ENCODE assay signal across 17 cellular contexts in genomic region chr9:107127608-107128007, GRCh38.
DNase-seq lines count a peak whose midpoint lies in the region; ATAC-seq, FAIRE-seq and TF ChIP-seq lines count a peak whose summit lies in the region.
"Had no signal": no experiment of that assay in that cellular context is flagged by ENCODE, and none has a peak within 500 bp of the region (broad histone marks: within the 10 kb centered on the region; RNA-seq: fewer than 3 reads in every experiment).

No MANE protein-coding gene starts in this region.

- no peak overlapping the region for H3K27ac Mint-ChIP-seq in stimulated activated naive B cell treated with anti-CD40 and anti-IgM and Interleukin-4, amounts not matched to agents 10 μg/mL and 1 μg/mL and 100 μg/mL, for 72 hours
- H3K27ac Mint-ChIP-seq: CD14-positive monocyte had no signal

- H3K36me3 Mint-ChIP-seq in stimulated activated naive B cell treated with anti-CD40 and anti-IgM and Interleukin-4, amounts not matched to agents 10 μg/mL and 1 μg/mL and 100 μg/mL, for 72 hours = no peaks in the 10 kb centered on the region
- H3K36me3 Mint-ChIP-seq: CD14-positive monocyte had no signal

- DNase-seq in A549 (ENCODE audit: low read depth in 1 of 2, low spot score in 1 of 2) (peak in 1 of 2 experiments; percentile 27), amniotic epithelial cell (ENCODE audit: low read depth) (peak; percentile 18), fibroblast of mammary gland (ENCODE audit: low read depth) (peak; percentile 11), transverse colon (no peak), NCI-H1694 treated with DMSO at 0.1 percent for 48 hours (lab: John Stamatoyannopoulos, UW) (no peak), NCI-H69 (lab: John Stamatoyannopoulos, UW) (no peak)
- DNase-seq in stimulated activated naive B cell treated with anti-CD40 and anti-IgM and Interleukin-4, amounts not matched to agents 10 μg/mL and 1 μg/mL and 100 μg/mL, for 72 hours = no peak
- DNase-seq: H7, KBM-7, NCI-H1105 treated with DMSO at 0.1 percent for 48 hours, NCI-H187 treated with DMSO at 0.1 percent for 48 hours, NCI-H446 treated with DMSO at 0.1 percent for 48 hours, SHP77 treated with DMSO at 0.1 percent for 48 hours had no signal

- H3K4me3 Mint-ChIP-seq in stimulated activated naive B cell treated with anti-CD40 and anti-IgM and Interleukin-4, amounts not matched to agents 10 μg/mL and 1 μg/mL and 100 μg/mL, for 72 hours = no peak overlapping the region
- H3K4me3 Mint-ChIP-seq: CD14-positive monocyte had no signal

- peak; percentile 70 to 77; a peak in 4 of 6 replicates for ATAC-seq in A549
- ATAC-seq in stimulated activated naive B cell treated with anti-CD40 and anti-IgM and Interleukin-4, amounts not matched to agents 10 μg/mL and 1 μg/mL and 100 μg/mL, for 72 hours (replicated peaks) = no peak

- no peak for TF ChIP-seq POLR2A in A549 (IDR thresholded peaks at IDR 0.05; ENCODE audit: low read length)
- no peak for TF ChIP-seq POLR2A in transverse colon (IDR thresholded peaks at IDR 0.05)

- H3K36me3 ChIP-seq in HEK293 (ENCODE audit: control insufficient read depth in 2 of 2, insufficient read depth in 1 of 2, low read length in 2 of 2) (no peaks in the 10 kb centered on the region), transverse colon (no peaks in the 10 kb centered on the region)

- H3K4me1 ChIP-seq in A549 = no peaks in the 10 kb centered on the region
- no peaks in the 10 kb centered on the region; the same call in 1 of the 2 replicates for H3K4me1 ChIP-seq in HEK293 (ENCODE audit: control insufficient read depth, insufficient read depth, low read length)
- no peaks in the 10 kb centered on the region for H3K4me1 ChIP-seq in transverse colon

- no peaks in the 10 kb centered on the region for H3K4me1 Mint-ChIP-seq in stimulated activated naive B cell treated with anti-CD40 and anti-IgM and Interleukin-4, amounts not matched to agents 10 μg/mL and 1 μg/mL and 100 μg/mL, for 72 hours
- H3K4me1 Mint-ChIP-seq: CD14-positive monocyte had no signal

- CTCF ChIA-PET in A549 (lab: Yijun Ruan, JAX) = interaction anchor here (0.6 to 5.6 kb wide), 2 partner anchors 11 to 1410 kb away, joined by 4 to 31 read pairs; no protein-coding TSS in a partner anchor
- CTCF ChIA-PET in HEK293 (lab: Yijun Ruan, JAX) = no interaction called here

- H3K27me3 ChIP-seq in transverse colon = no peaks in the 10 kb centered on the region

- 11% methylated on average over 5 of the region's 5 CpGs for WGBS in A549 (ENCODE audit: missing lambda C conversion rate)
- WGBS in transverse colon (ENCODE audit: low coverage in 1 of 2), 2 donors = 75 to 83% methylated on average over 5 of the region's 5 CpGs

- H3K27ac ChIP-seq in A549 (no peak overlapping the region), HEK293 (ENCODE audit: extremely low read depth, low read depth, low read length) (no peak overlapping the region), transverse colon (no peak overlapping the region)

- H3K9me3 Mint-ChIP-seq in stimulated activated naive B cell treated with anti-CD40 and anti-IgM and Interleukin-4, amounts not matched to agents 10 μg/mL and 1 μg/mL and 100 μg/mL, for 72 hours = no peaks in the 10 kb centered on the region

- FAIRE-seq in A549 (lab: Jason Lieb, UNC) = no peak
- FAIRE-seq: GM12891 had no signal

- in situ Hi-C loops in transverse colon (cut with MboI; ENCODE audit: low pct_ligation_motif_present in 1 of 4, low pct_unique_long_range_greater_than_20kb in 1 of 4, low sequenced_read_pairs in 3 of 4) = no loop called here

- TF ChIP-seq CTCF in A549 (IDR thresholded peaks at IDR 0.05) (no peak), HEK293 (tag by site-specific recombination; IDR thresholded peaks at IDR 0.05) (no peak), fibroblast of mammary gland (conservative IDR thresholded peaks at IDR 0.05; ENCODE audit: control insufficient read depth, insufficient read depth, low read depth, low read length) (peak; percentile 3), transverse colon (IDR thresholded peaks at IDR 0.05) (no peak)

- POLR2A ChIA-PET in A549 (lab: Yijun Ruan, JAX) (no interaction called here), HEK293 (lab: Yijun Ruan, JAX) (no interaction called here)

- TF ChIP-seq EP300 in A549 (IDR thresholded peaks at IDR 0.05) (no peak), transverse colon (IDR thresholded peaks at IDR 0.05; ENCODE audit: low read depth) (no peak)

- TF ChIP-seq RAD21 in A549 (conservative IDR thresholded peaks at IDR 0.05 in 1 of 2, IDR thresholded peaks at IDR 0.05 in 1 of 2) = peak in 1 of 2 experiments; percentile 26; a peak in 2 of 5 replicates

- intact Hi-C loops in transverse colon (cut with DNase I; ENCODE audit: low total_unique reads) = no loop called here

- H3K27me3 Mint-ChIP-seq in stimulated activated naive B cell treated with anti-CD40 and anti-IgM and Interleukin-4, amounts not matched to agents 10 μg/mL and 1 μg/mL and 100 μg/mL, for 72 hours = peaks cover 23 to 38% of the 10 kb centered on the region in 2 donors

- no peak overlapping the region for H3K4me2 ChIP-seq in A549

- no peak overlapping the region for H3K4me3 ChIP-seq in A549
- no peak overlapping the region for H3K4me3 ChIP-seq in HEK293 (ENCODE audit: low read depth, low read length)
- no peak overlapping the region for H3K4me3 ChIP-seq in fibroblast of mammary gland (ENCODE audit: control insufficient read depth, low read depth, low read length)
- no peak overlapping the region for H3K4me3 ChIP-seq in transverse colon

- H3K9me3 ChIP-seq in A549 (no peaks in the 10 kb centered on the region), HEK293 (ENCODE audit: control insufficient read depth, insufficient read depth, low read depth, low read length) (no peaks in the 10 kb centered on the region), transverse colon (no peaks in the 10 kb centered on the region)
- H3K9me3 ChIP-seq: Caco-2 had no signal

TF ChIP-seq in A549, 52 proteins besides CTCF, POLR2A, EP300 and RAD21:
- no peak for TF ChIP-seq BCL3 (IDR thresholded peaks at IDR 0.05)
- no peak for TF ChIP-seq CHD4 (IDR thresholded peaks at IDR 0.05; ENCODE audit: borderline replicate concordance)
- TF ChIP-seq HOXB13 (CRISPR knock-in tag; IDR thresholded peaks at IDR 0.05; ENCODE audit: low read depth) = no peak
- TF ChIP-seq CEBPB (IDR thresholded peaks at IDR 0.05) = no peak
- no peak for TF ChIP-seq EHMT2 (IDR thresholded peaks at IDR 0.05; ENCODE audit: low read depth)
- no peak for TF ChIP-seq HES2 (IDR thresholded peaks at IDR 0.05)
- no peak for TF ChIP-seq GATA3 (IDR thresholded peaks at IDR 0.05; ENCODE audit: borderline replicate concordance)
- no peak for TF ChIP-seq TFCP2L1 (CRISPR knock-in tag; IDR thresholded peaks at IDR 0.05)
- TF ChIP-seq SREBF2 (IDR thresholded peaks at IDR 0.05) = no peak

TF ChIP-seq in HEK293, 187 proteins besides CTCF, POLR2A, EP300 and RAD21:
- TF ChIP-seq REST (tag by site-specific recombination; IDR thresholded peaks at IDR 0.05) (peak; percentile 68), ZNF175 (tag by site-specific recombination; IDR thresholded peaks at IDR 0.05) (no peak)
TF ChIP-seq in HEK293: peak in this region for 1.

Comparison
In these comparisons a context has a peak if more than half of its experiments do, and no peak if none do; other contexts are left out.
1. ATAC-seq: peak in A549 (2 of 2); none in stimulated activated naive B cell treated with anti-CD40 and anti-IgM and Interleukin-4, amounts not matched to agents 10 μg/mL and 1 μg/mL and 100 μg/mL, for 72 hours (0 of 2).
2. DNase-seq: peak in amniotic epithelial cell (single experiment) and fibroblast of mammary gland (single experiment); none in stimulated activated naive B cell treated with anti-CD40 and anti-IgM and Interleukin-4, amounts not matched to agents 10 μg/mL and 1 μg/mL and 100 μg/mL, for 72 hours (single experiment), transverse colon (single experiment), NCI-H1694 treated with DMSO at 0.1 percent for 48 hours (single experiment) and NCI-H69 (single experiment).
3. Of the 5 proteins assayed by ChIP-seq in both HEK293 and A549: peak only in HEK293: REST; only in A549: none; in both: none; in neither: 4.